23 cellular contexts compared by ENCODE assay signal in the genomic region with DNA sequence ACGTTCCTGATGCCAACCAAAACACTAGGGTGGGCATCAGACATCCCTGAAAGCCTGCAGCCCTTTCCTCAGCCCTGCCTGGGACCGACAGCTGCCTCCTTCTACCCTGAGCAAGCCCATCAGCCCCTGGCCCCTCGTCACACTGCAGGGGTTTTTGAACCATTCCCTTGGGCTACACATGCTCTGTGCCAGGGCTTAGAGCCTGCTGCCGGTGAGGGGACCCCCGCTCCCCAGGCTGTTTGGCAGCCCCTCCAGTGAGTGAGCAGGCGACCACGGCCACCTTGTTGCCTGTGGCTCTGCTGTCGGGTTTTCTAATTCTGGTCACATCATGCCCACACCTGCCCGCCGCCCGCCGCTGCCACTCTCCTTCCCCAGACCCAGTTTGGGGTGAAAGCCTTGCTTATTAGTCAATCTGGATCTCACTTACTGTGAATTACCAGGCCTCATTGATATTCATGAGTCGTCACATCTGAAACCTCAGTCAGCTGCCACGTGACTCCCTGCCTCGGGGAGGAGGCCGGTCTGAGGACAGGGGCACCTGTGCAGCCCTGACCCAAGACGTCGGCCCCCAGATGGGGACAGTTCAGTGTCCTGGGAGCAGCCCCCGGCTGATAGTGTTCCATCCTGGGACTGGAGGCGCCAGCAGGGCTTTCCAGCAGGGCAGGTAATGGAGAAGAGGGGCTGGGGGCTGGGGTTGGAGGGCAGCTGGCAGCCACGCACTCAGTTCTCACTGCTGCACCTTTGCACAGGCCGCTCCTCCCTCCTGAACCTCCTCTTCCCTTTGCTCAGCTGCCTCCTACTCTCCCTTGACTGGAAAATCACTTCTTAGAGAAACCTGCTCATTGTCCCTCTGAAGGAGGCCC.
A peak's percentile ranks its signal among the peaks of the same experiment; 100 is the strongest.
DNase-seq lines count a peak whose midpoint lies in the region; ATAC-seq and TF ChIP-seq lines count a peak whose summit lies in the region.
"Had no signal": no experiment of that assay in that cellular context is flagged by ENCODE, and none has a peak within 500 bp of the region (broad histone marks: within the 10 kb centered on the region; RNA-seq: fewer than 3 reads in every experiment).

No MANE protein-coding gene starts in this region.

- no peaks in the 10 kb centered on the region for H3K79me2 ChIP-seq in neural cell (replicated peaks; ENCODE audit: insufficient read depth, low read length)

- peaks cover 10% of the 10 kb centered on the region for H3K27me3 Mint-ChIP-seq in WTC11 (ENCODE audit: low read depth)
- H3K27me3 Mint-ChIP-seq: CD4-positive, alpha-beta T cell had no signal

- H3K4me3 ChIP-seq in neural cell (ENCODE audit: low read length) = no peak overlapping the region
- H3K4me3 ChIP-seq: GM12878, Peyer's patch, SJCRH30 had no signal

- H3K27ac Mint-ChIP-seq in WTC11 = peak overlapping the region; percentile 65; the same call in 1 of the 2 replicates
- H3K27ac Mint-ChIP-seq in stimulated activated effector memory CD8-positive, alpha-beta T cell treated with anti-CD3 and anti-CD28 coated beads, Interleukin-12 subunit alpha, Interleukin-12 subunit beta, amount 100 ng/mL, for 72 hours = peak overlapping the region; percentile 61
- H3K27ac Mint-ChIP-seq: CD4-positive, alpha-beta T cell had no signal

- no peaks in the 10 kb centered on the region for H3K27me3 ChIP-seq in neural cell (ENCODE audit: insufficient read depth, low read depth, low read length)
- H3K27me3 ChIP-seq: Peyer's patch had no signal

- H3K4me2 ChIP-seq in neural cell (ENCODE audit: low read length) = no peak overlapping the region

- no peak overlapping the region for H2AFZ ChIP-seq in neural cell (ENCODE audit: low read depth, low read length)

- DNase-seq in WTC11 (ENCODE audit: low spot score) = no peak
- peak; percentile 35 for DNase-seq in globus pallidus (ENCODE audit: low spot score)
- DNase-seq in stimulated activated effector memory CD8-positive, alpha-beta T cell treated with anti-CD3 and anti-CD28 coated beads, Interleukin-12 subunit alpha, Interleukin-12 subunit beta, amount 100 ng/mL, for 72 hours (ENCODE audit: low spot score in 2 of 2) = no peak
- DNase-seq in stimulated activated CD4-positive, alpha-beta T cell treated with anti-CD3 and anti-CD28 coated beads, Interleukin-1b, Interleukin-23, amount 100 ng/mL, for 48 hours = no peak
- no peak for DNase-seq in DMS153 treated with DMSO at 0.1 percent for 48 hours (lab: John Stamatoyannopoulos, UW; ENCODE audit: unreplicated experiment)
- no peak for DNase-seq in stimulated activated CD4-positive, alpha-beta T cell treated with anti-CD3 and anti-CD28 coated beads, Interleukin-2, amount 100 ng/mL, for 24 hours
- DNase-seq: CD4-positive, alpha-beta T cell; COR-L47; DND-41; GOT3; Kasumi-1; NCI-H1694; NCI-H2081; NCI-H2171; NCI-H345; NCI-H524; NCI-H774; NK-92 treated with Interleukin-12 subunit alpha and Interleukin-12 subunit beta, amount 100 ng/mL, for 24 hours; Peyer's patch; SJCRH30 had no signal

- no peak for ATAC-seq in WTC11
- no peak for ATAC-seq in stimulated activated effector memory CD8-positive, alpha-beta T cell treated with anti-CD3 and anti-CD28 coated beads, Interleukin-12 subunit alpha, Interleukin-12 subunit beta, amount 100 ng/mL, for 72 hours
- ATAC-seq in GM21423 (IDR thresholded peaks at IDR 0.05; ENCODE audit: unreplicated experiment) = no peak
- ATAC-seq: GM12878 had no signal

- TF ChIP-seq EP300 in neural cell (conservative IDR thresholded peaks at IDR 0.05; ENCODE audit: poor library complexity, severe bottlenecking) = no peak

- POLR2A ChIA-PET in WTC11 (lab: Charles Lee) = no interaction called here

- no peak for TF ChIP-seq CTCF in WTC11 (IDR thresholded peaks at IDR 0.05)
- TF ChIP-seq CTCF in neural cell (IDR thresholded peaks at IDR 0.05; ENCODE audit: poor library complexity, severe bottlenecking) = no peak

- TF ChIP-seq RAD21 in neural cell (conservative IDR thresholded peaks at IDR 0.05) = no peak

- H3F3A ChIP-seq in neural cell (ENCODE audit: insufficient read depth, low read length, poor library complexity, severe bottlenecking) = no peaks in the 10 kb centered on the region

- H3K36me3 Mint-ChIP-seq in WTC11 = peaks cover 4% of the 10 kb centered on the region; the same call in 1 of the 2 replicates
- no peaks in the 10 kb centered on the region for H3K36me3 Mint-ChIP-seq in stimulated activated effector memory CD8-positive, alpha-beta T cell treated with anti-CD3 and anti-CD28 coated beads, Interleukin-12 subunit alpha, Interleukin-12 subunit beta, amount 100 ng/mL, for 72 hours

- CTCF ChIA-PET in WTC11 (lab: Charles Lee) = no interaction called here

- H3K9me3 Mint-ChIP-seq in WTC11 = peaks cover 4% of the 10 kb centered on the region
- H3K9me3 Mint-ChIP-seq in stimulated activated effector memory CD8-positive, alpha-beta T cell treated with anti-CD3 and anti-CD28 coated beads, Interleukin-12 subunit alpha, Interleukin-12 subunit beta, amount 100 ng/mL, for 72 hours = peaks cover 5% of the 10 kb centered on the region

- H4K20me1 ChIP-seq in neural cell (ENCODE audit: insufficient read depth) = no peaks in the 10 kb centered on the region

- H3K9ac ChIP-seq in neural cell (ENCODE audit: low read length) = peak overlapping the region; percentile 44

- H3K4me3 Mint-ChIP-seq in WTC11 = no peak overlapping the region
- no peak overlapping the region for H3K4me3 Mint-ChIP-seq in stimulated activated effector memory CD8-positive, alpha-beta T cell treated with anti-CD3 and anti-CD28 coated beads, Interleukin-12 subunit alpha, Interleukin-12 subunit beta, amount 100 ng/mL, for 72 hours
- H3K4me3 Mint-ChIP-seq: CD4-positive, alpha-beta T cell had no signal

- H3K36me3 ChIP-seq in neural cell (ENCODE audit: insufficient read depth, low read length) = no peaks in the 10 kb centered on the region
- H3K36me3 ChIP-seq: Peyer's patch, SJCRH30 had no signal

- peaks cover 4% of the 10 kb centered on the region; the same call in 1 of the 2 replicates for H3K4me1 Mint-ChIP-seq in WTC11
- H3K4me1 Mint-ChIP-seq in stimulated activated effector memory CD8-positive, alpha-beta T cell treated with anti-CD3 and anti-CD28 coated beads, Interleukin-12 subunit alpha, Interleukin-12 subunit beta, amount 100 ng/mL, for 72 hours = no peaks in the 10 kb centered on the region

- H3K9me2 ChIP-seq in neural cell (ENCODE audit: insufficient read depth, low read length) = no peaks in the 10 kb centered on the region

- no peaks in the 10 kb centered on the region for H3K9me3 ChIP-seq in neural cell (ENCODE audit: low read length)
- H3K9me3 ChIP-seq: SJCRH30 had no signal

- H3K27ac ChIP-seq in neural cell (ENCODE audit: low read length) = peak overlapping the region; percentile 58
- H3K27ac ChIP-seq: Peyer's patch, SJCRH30 had no signal

TF ChIP-seq in WTC11, 78 proteins besides CTCF, POLR2A, EP300 and RAD21 (continues in another document):
- TF ChIP-seq, protein P1, sequence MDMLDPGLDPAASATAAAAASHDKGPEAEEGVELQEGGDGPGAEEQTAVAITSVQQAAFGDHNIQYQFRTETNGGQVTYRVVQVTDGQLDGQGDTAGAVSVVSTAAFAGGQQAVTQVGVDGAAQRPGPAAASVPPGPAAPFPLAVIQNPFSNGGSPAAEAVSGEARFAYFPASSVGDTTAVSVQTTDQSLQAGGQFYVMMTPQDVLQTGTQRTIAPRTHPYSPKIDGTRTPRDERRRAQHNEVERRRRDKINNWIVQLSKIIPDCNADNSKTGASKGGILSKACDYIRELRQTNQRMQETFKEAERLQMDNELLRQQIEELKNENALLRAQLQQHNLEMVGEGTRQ (CRISPR knock-in tag; IDR thresholded peaks at IDR 0.05) = peak; percentile 57
- TF ChIP-seq, protein P2, sequence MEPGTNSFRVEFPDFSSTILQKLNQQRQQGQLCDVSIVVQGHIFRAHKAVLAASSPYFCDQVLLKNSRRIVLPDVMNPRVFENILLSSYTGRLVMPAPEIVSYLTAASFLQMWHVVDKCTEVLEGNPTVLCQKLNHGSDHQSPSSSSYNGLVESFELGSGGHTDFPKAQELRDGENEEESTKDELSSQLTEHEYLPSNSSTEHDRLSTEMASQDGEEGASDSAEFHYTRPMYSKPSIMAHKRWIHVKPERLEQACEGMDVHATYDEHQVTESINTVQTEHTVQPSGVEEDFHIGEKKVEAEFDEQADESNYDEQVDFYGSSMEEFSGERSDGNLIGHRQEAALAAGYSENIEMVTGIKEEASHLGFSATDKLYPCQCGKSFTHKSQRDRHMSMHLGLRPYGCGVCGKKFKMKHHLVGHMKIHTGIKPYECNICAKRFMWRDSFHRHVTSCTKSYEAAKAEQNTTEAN (CRISPR knock-in tag; IDR thresholded peaks at IDR 0.05) = no peak

TF ChIP-seq in neural cell, 6 proteins besides CTCF, POLR2A, EP300 and RAD21:
- no peak for TF ChIP-seq MXI1 (conservative IDR thresholded peaks at IDR 0.05; ENCODE audit: poor library complexity, severe bottlenecking)
- no peak for TF ChIP-seq POLR2AphosphoS5 (IDR thresholded peaks at IDR 0.05)
- no peak for TF ChIP-seq EZH2 (IDR thresholded peaks at IDR 0.05; ENCODE audit: borderline replicate concordance, insufficient read depth, low read length, poor library complexity, severe bottlenecking)
- no peak for TF ChIP-seq SMC3 (conservative IDR thresholded peaks at IDR 0.05; ENCODE audit: poor library complexity)
- TF ChIP-seq TAF1 (IDR thresholded peaks at IDR 0.05; ENCODE audit: low read depth) = no peak
- TF ChIP-seq, protein P3, sequence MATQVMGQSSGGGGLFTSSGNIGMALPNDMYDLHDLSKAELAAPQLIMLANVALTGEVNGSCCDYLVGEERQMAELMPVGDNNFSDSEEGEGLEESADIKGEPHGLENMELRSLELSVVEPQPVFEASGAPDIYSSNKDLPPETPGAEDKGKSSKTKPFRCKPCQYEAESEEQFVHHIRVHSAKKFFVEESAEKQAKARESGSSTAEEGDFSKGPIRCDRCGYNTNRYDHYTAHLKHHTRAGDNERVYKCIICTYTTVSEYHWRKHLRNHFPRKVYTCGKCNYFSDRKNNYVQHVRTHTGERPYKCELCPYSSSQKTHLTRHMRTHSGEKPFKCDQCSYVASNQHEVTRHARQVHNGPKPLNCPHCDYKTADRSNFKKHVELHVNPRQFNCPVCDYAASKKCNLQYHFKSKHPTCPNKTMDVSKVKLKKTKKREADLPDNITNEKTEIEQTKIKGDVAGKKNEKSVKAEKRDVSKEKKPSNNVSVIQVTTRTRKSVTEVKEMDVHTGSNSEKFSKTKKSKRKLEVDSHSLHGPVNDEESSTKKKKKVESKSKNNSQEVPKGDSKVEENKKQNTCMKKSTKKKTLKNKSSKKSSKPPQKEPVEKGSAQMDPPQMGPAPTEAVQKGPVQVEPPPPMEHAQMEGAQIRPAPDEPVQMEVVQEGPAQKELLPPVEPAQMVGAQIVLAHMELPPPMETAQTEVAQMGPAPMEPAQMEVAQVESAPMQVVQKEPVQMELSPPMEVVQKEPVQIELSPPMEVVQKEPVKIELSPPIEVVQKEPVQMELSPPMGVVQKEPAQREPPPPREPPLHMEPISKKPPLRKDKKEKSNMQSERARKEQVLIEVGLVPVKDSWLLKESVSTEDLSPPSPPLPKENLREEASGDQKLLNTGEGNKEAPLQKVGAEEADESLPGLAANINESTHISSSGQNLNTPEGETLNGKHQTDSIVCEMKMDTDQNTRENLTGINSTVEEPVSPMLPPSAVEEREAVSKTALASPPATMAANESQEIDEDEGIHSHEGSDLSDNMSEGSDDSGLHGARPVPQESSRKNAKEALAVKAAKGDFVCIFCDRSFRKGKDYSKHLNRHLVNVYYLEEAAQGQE (IDR thresholded peaks at IDR 0.05; ENCODE audit: borderline replicate concordance) = no peak
TF ChIP-seq in neural cell: peak in this region for 0.
